Comparison of ENCODE assay signal across 22 cellular contexts in genomic region chr7:157877298-157877840, GRCh38.
"Had no signal": no experiment of that assay in that cellular context is flagged by ENCODE, and none has a peak within 500 bp of the region (broad histone marks: within the 10 kb centered on the region; RNA-seq: fewer than 3 reads in every experiment).

No MANE protein-coding gene starts in this region.

- DNase-seq: activated CD4-positive, alpha-beta memory T cell treated with anti-CD3 and anti-CD28 coated beads, Interleukin-2, amount 10 ng/mL, durations not matched to agents 7 days and 5 days; activated CD4-positive, alpha-beta T cell treated with anti-CD3 and anti-CD28 coated beads for 36 hours; activated CD4-positive, alpha-beta T cell treated with anti-CD3 and anti-CD28 coated beads, Interleukin-2, amount 10 ng/mL, durations not matched to agents 24 days and 14 days; activated CD4-positive, CD25-positive, alpha-beta regulatory T cell; activated CD4-positive, CD25-positive, alpha-beta regulatory T cell treated with anti-CD3 and anti-CD28 coated beads, Interleukin-2, amount 50 U/mL, for 72 hours; activated CD8-positive, alpha-beta memory T cell treated with anti-CD3 and anti-CD28 coated beads, Interleukin-2, amount 50 U/mL, for 48 hours; activated gamma-delta T cell; activated naive CD4-positive, alpha-beta T cell; activated naive CD4-positive, alpha-beta T cell treated with anti-CD3 and anti-CD28 coated beads, Interleukin-2, amount 10 ng/mL, durations not matched to agents 7 days and 5 days; activated naive CD8-positive, alpha-beta T cell treated with anti-CD3 and anti-CD28 coated beads, Interleukin-2, amount 10 ng/mL, durations not matched to agents 7 days and 5 days; activated T-cell treated with anti-CD3 and anti-CD28 coated beads for 4 hours; activated T-cell treated with anti-CD3 and anti-CD28 coated beads, Interleukin-2, amount 50 U/mL, for 24 hours; activated T-cell treated with anti-CD3 and anti-CD28 coated beads, Interleukin-2, amount 50 U/mL, for 72 hours; anterior cingulate cortex; brain microvascular endothelial cell; effector CD8-positive, alpha-beta T cell; foreskin fibroblast; head of caudate nucleus; hippocampal formation; T-helper 2 cell had no signal

- H3K27ac ChIP-seq: brain microvascular endothelial cell, epithelial cell of prostate had no signal

- H3K27me3 ChIP-seq: brain microvascular endothelial cell had no signal

- H3K36me3 Mint-ChIP-seq: activated naive CD8-positive, alpha-beta T cell treated with anti-CD3 and anti-CD28 coated beads, Interleukin-2, amount 10 ng/mL, durations not matched to agents 7 days and 5 days had no signal

- H3K36me3 ChIP-seq: brain microvascular endothelial cell had no signal

- H3K27me3 Mint-ChIP-seq: activated CD4-positive, alpha-beta T cell treated with anti-CD3 and anti-CD28 coated beads, Interleukin-2, amount 10 ng/mL, durations not matched to agents 24 days and 14 days; activated naive CD8-positive, alpha-beta T cell treated with anti-CD3 and anti-CD28 coated beads, Interleukin-2, amount 10 ng/mL, durations not matched to agents 7 days and 5 days; central memory CD8-positive, alpha-beta T cell had no signal

- H3K27ac Mint-ChIP-seq: activated CD4-positive, alpha-beta memory T cell treated with anti-CD3 and anti-CD28 coated beads, Interleukin-2, amount 10 ng/mL, durations not matched to agents 7 days and 5 days; activated CD4-positive, alpha-beta T cell treated with anti-CD3 and anti-CD28 coated beads for 36 hours; activated CD4-positive, alpha-beta T cell treated with anti-CD3 and anti-CD28 coated beads, Interleukin-2, amount 10 ng/mL, durations not matched to agents 24 days and 14 days; activated naive CD4-positive, alpha-beta T cell treated with anti-CD3 and anti-CD28 coated beads, Interleukin-2, amount 10 ng/mL, durations not matched to agents 7 days and 5 days; activated naive CD8-positive, alpha-beta T cell treated with anti-CD3 and anti-CD28 coated beads, Interleukin-2, amount 10 ng/mL, durations not matched to agents 7 days and 5 days; activated T-cell treated with anti-CD3 and anti-CD28 coated beads, Interleukin-2, amount 50 U/mL, for 24 hours had no signal

- H3K4me3 Mint-ChIP-seq: activated CD4-positive, alpha-beta memory T cell treated with anti-CD3 and anti-CD28 coated beads, Interleukin-2, amount 10 ng/mL, durations not matched to agents 7 days and 5 days; activated CD4-positive, alpha-beta T cell treated with anti-CD3 and anti-CD28 coated beads for 36 hours; activated CD4-positive, alpha-beta T cell treated with anti-CD3 and anti-CD28 coated beads, Interleukin-2, amount 10 ng/mL, durations not matched to agents 24 days and 14 days; activated naive CD4-positive, alpha-beta T cell treated with anti-CD3 and anti-CD28 coated beads, Interleukin-2, amount 10 ng/mL, durations not matched to agents 7 days and 5 days; activated naive CD8-positive, alpha-beta T cell treated with anti-CD3 and anti-CD28 coated beads, Interleukin-2, amount 10 ng/mL, durations not matched to agents 7 days and 5 days; activated T-cell treated with anti-CD3 and anti-CD28 coated beads, Interleukin-2, amount 50 U/mL, for 24 hours; activated T-cell treated with anti-CD3 and anti-CD28 coated beads, Interleukin-2, amount 50 U/mL, for 72 hours; central memory CD8-positive, alpha-beta T cell had no signal
